Comparison of ENCODE assay signal across 15 cellular contexts in the genomic region with DNA sequence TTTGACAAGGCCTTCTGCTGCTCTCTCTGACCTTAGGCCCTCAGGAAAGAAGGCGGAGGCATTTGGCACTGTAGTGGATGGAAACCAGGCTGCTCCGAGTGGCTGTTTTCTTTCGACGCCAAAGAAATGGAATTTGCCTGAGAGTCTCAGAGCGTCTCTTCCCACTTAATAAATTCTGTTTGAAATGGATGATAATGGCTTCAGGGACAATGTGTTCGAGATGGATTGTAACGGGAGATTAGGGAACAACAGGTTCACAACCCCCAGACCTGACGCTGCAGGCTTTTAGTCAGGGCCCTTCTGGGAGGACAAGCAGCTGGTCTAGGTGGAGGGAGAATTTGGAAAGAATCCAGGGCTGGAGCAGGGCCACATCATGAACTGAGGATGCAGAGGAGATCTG. TPM values are rescaled to one million over a fixed set of nuclear protein-coding genes. Genes with fewer than 3 reads are reported as not detected.
"Had no signal": no experiment of that assay in that cellular context is flagged by ENCODE, and none has a peak within 500 bp of the region (broad histone marks: within the 10 kb centered on the region; RNA-seq: fewer than 3 reads in every experiment).

No MANE protein-coding gene starts in this region.

- H3K4me1 ChIP-seq: psoas muscle had no signal

- H3K9me3 Mint-ChIP-seq: activated T-helper 17 cell treated with anti-CD3 and anti-CD28 coated beads, Interleukin-2, amount 50 U/mL, for 72 hours; endodermal cell; T-cell had no signal

- H3K4me3 ChIP-seq: left ventricle myocardium inferior, psoas muscle, stomach, thoracic aorta had no signal

- H3K27ac Mint-ChIP-seq: activated T-helper 17 cell treated with anti-CD3 and anti-CD28 coated beads, Interleukin-2, amount 50 U/mL, for 72 hours; endodermal cell; T-cell had no signal

- H3K9me3 ChIP-seq: left ventricle myocardium inferior, psoas muscle, stomach, thoracic aorta had no signal

- H3K27me3 ChIP-seq: stomach had no signal

- H3K27ac ChIP-seq: left ventricle myocardium inferior, psoas muscle, thoracic aorta had no signal

- H3K36me3 ChIP-seq: left ventricle myocardium inferior, stomach, thoracic aorta had no signal

- H3K27me3 Mint-ChIP-seq: activated T-helper 17 cell treated with anti-CD3 and anti-CD28 coated beads, Interleukin-2, amount 50 U/mL, for 72 hours; T-cell had no signal

- H3K36me3 Mint-ChIP-seq: T-cell had no signal

- DNase-seq: activated CD4-positive, alpha-beta T cell treated with anti-CD3 and anti-CD28 coated beads for 1 hour; activated CD4-positive, alpha-beta T cell treated with anti-CD3 and anti-CD28 coated beads, Interleukin-2, amount 50 U/mL, for 4 hours; activated naive CD4-positive, alpha-beta T cell treated with Interleukin-2 at 50 U/mL for 16 hours; activated T-cell treated with anti-CD3 and anti-CD28 coated beads for 4 hours; anterior cingulate cortex; endodermal cell; left ventricle myocardium inferior; psoas muscle; stimulated activated CD4-positive, alpha-beta T cell treated with anti-CD3 and anti-CD28 coated beads, Interleukin-1b, Interleukin-23, amount 100 ng/mL, for 48 hours; stomach; T-cell; T1000 had no signal

- H3K4me1 Mint-ChIP-seq: activated T-helper 17 cell treated with anti-CD3 and anti-CD28 coated beads, Interleukin-2, amount 50 U/mL, for 72 hours had no signal

- ATAC-seq: activated T-helper 17 cell treated with anti-CD3 and anti-CD28 coated beads, Interleukin-2, amount 50 U/mL, for 72 hours; psoas muscle; T-cell had no signal

- H3K4me3 Mint-ChIP-seq: activated T-helper 17 cell treated with anti-CD3 and anti-CD28 coated beads, Interleukin-2, amount 50 U/mL, for 72 hours; endodermal cell; T-cell had no signal

RNA-seq across cellular contexts. Expression of gene TLR5, which starts 58.6 kb away (rescaled TPM):
- total RNA-seq: endodermal cell had no signal
- polyA plus RNA-seq: neural cell had no signal
